15 cellular contexts compared by ENCODE assay signal in genomic region chrX:63713510-63713909, GRCh38.
DNase-seq lines count a peak whose midpoint lies in the region; ATAC-seq and TF ChIP-seq lines count a peak whose summit lies in the region.
"Had no signal": no experiment of that assay in that cellular context is flagged by ENCODE, and none has a peak within 500 bp of the region (broad histone marks: within the 10 kb centered on the region; RNA-seq: fewer than 3 reads in every experiment).

No MANE protein-coding gene starts in this region.

- 38 to 44% methylated on average over 2 of the region's 2 CpGs for WGBS in testis, 2 donors

- H3K4me3 ChIP-seq in testis (no peak overlapping the region), MG63 (no peak overlapping the region)
- H3K4me3 ChIP-seq: gastroesophageal sphincter, suprapubic skin had no signal

- ATAC-seq in natural killer cell treated with Interleukin-12 subunit alpha and Interleukin-12 subunit beta and Interleukin-15 and Interleukin-18, amount 100 ng/mL, for 72 hours = no peak
- ATAC-seq: CD8-positive, alpha-beta T cell; gastroesophageal sphincter had no signal

- no peak overlapping the region for H3K27ac ChIP-seq in testis
- H3K27ac ChIP-seq: suprapubic skin had no signal

- H3K36me3 ChIP-seq in testis (ENCODE audit: low read depth, missing control alignments) (no peaks in the 10 kb centered on the region), MG63 (no peaks in the 10 kb centered on the region)
- H3K36me3 ChIP-seq: suprapubic skin had no signal

- TF ChIP-seq POLR2A in testis (IDR thresholded peaks at IDR 0.05) = no peak

- no peaks in the 10 kb centered on the region for H3K4me1 ChIP-seq in testis
- H3K4me1 ChIP-seq: suprapubic skin had no signal

- no peaks in the 10 kb centered on the region for H3K36me3 Mint-ChIP-seq in natural killer cell treated with Interleukin-12 subunit alpha and Interleukin-12 subunit beta and Interleukin-15 and Interleukin-18, amount 100 ng/mL, for 72 hours

- H3K27ac Mint-ChIP-seq in natural killer cell treated with Interleukin-12 subunit alpha and Interleukin-12 subunit beta and Interleukin-15 and Interleukin-18, amount 100 ng/mL, for 72 hours = no peak overlapping the region
- H3K27ac Mint-ChIP-seq: CD8-positive, alpha-beta T cell had no signal

- DNase-seq in NCI-H2196 (lab: John Stamatoyannopoulos, UW; ENCODE audit: unreplicated experiment) (peak; percentile 7), NCI-H2196 treated with DMSO at 0.1 percent for 48 hours (lab: John Stamatoyannopoulos, UW; ENCODE audit: unreplicated experiment) (no peak), dermis blood vessel endothelial cell (peak; percentile 61), iris pigment epithelial cell (ENCODE audit: low read depth) (peak; percentile 21), testis (peak; percentile 10), NCI-H69 (lab: John Stamatoyannopoulos, UW) (no peak), MG63 (no peak)
- no peak for DNase-seq in natural killer cell treated with Interleukin-12 subunit alpha and Interleukin-12 subunit beta and Interleukin-15 and Interleukin-18, amount 100 ng/mL, for 72 hours (ENCODE audit: low spot score)
- DNase-seq: activated CD4-positive, CD25-positive, alpha-beta regulatory T cell; activated gamma-delta T cell treated with Interleukin-2 at 50 U/mL for 16 hours; CD8-positive, alpha-beta T cell; NCI-H1417 treated with DMSO at 0.1 percent for 48 hours; NCI-H510A treated with DMSO at 0.1 percent for 48 hours had no signal

- no peaks in the 10 kb centered on the region for H3K9me3 ChIP-seq in testis
- H3K9me3 ChIP-seq in MG63 = no peaks in the 10 kb centered on the region
- H3K9me3 ChIP-seq: gastroesophageal sphincter, suprapubic skin had no signal

- H3K27me3 Mint-ChIP-seq in natural killer cell treated with Interleukin-12 subunit alpha and Interleukin-12 subunit beta and Interleukin-15 and Interleukin-18, amount 100 ng/mL, for 72 hours = peaks cover 0 to 2% of the 10 kb centered on the region in 2 donors

- H3K9me3 Mint-ChIP-seq in natural killer cell treated with Interleukin-12 subunit alpha and Interleukin-12 subunit beta and Interleukin-15 and Interleukin-18, amount 100 ng/mL, for 72 hours = no peaks in the 10 kb centered on the region
- H3K9me3 Mint-ChIP-seq: CD8-positive, alpha-beta T cell had no signal

- H3K4me3 Mint-ChIP-seq in natural killer cell treated with Interleukin-12 subunit alpha and Interleukin-12 subunit beta and Interleukin-15 and Interleukin-18, amount 100 ng/mL, for 72 hours = no peak overlapping the region
- H3K4me3 Mint-ChIP-seq: CD8-positive, alpha-beta T cell had no signal

- intact Hi-C loops in testis (cut with DNase I; ENCODE audit: low total_unique reads) = no loop called here

- no peak for TF ChIP-seq CTCF in testis (IDR thresholded peaks at IDR 0.05)

- peaks cover 5 to 6% of the 10 kb centered on the region in 2 donors for H3K4me1 Mint-ChIP-seq in natural killer cell treated with Interleukin-12 subunit alpha and Interleukin-12 subunit beta and Interleukin-15 and Interleukin-18, amount 100 ng/mL, for 72 hours (ENCODE audit: low read depth in 2 of 2)

- H3K27me3 ChIP-seq in testis = no peaks in the 10 kb centered on the region
- no peaks in the 10 kb centered on the region for H3K27me3 ChIP-seq in MG63
- H3K27me3 ChIP-seq: gastroesophageal sphincter, suprapubic skin had no signal

Comparison
In these comparisons a context has a peak if more than half of its experiments do, and no peak if none do; other contexts are left out.
1. DNase-seq: peak in NCI-H2196 (single experiment), dermis blood vessel endothelial cell (single experiment), iris pigment epithelial cell (single experiment) and testis (single experiment); none in NCI-H2196 treated with DMSO at 0.1 percent for 48 hours (single experiment), NCI-H69 (single experiment), MG63 (single experiment) and natural killer cell treated with Interleukin-12 subunit alpha and Interleukin-12 subunit beta and Interleukin-15 and Interleukin-18, amount 100 ng/mL, for 72 hours (single experiment).